14 cellular contexts compared by ENCODE assay signal in genomic region chr12:104175726-104176247, GRCh38.
"Had no signal": no experiment of that assay in that cellular context is flagged by ENCODE, and none has a peak within 500 bp of the region (broad histone marks: within the 10 kb centered on the region; RNA-seq: fewer than 3 reads in every experiment).

No MANE protein-coding gene starts in this region.

- H3K4me3 Mint-ChIP-seq: activated CD4-positive, alpha-beta memory T cell treated with anti-CD3 and anti-CD28 coated beads, Interleukin-2, amount 10 ng/mL, durations not matched to agents 7 days and 5 days; activated naive CD4-positive, alpha-beta T cell treated with anti-CD3 and anti-CD28 coated beads, Interleukin-2, amount 10 ng/mL, durations not matched to agents 7 days and 5 days; naive thymus-derived CD8-positive, alpha-beta T cell had no signal

- ATAC-seq: left colon; mucosa of descending colon; naive thymus-derived CD8-positive, alpha-beta T cell; sciatic nerve had no signal

- H3K27me3 ChIP-seq: cardiac muscle cell, esophagus squamous epithelium had no signal

- H3K4me1 Mint-ChIP-seq: naive thymus-derived CD8-positive, alpha-beta T cell had no signal

- H3K9me3 ChIP-seq: esophagus squamous epithelium, mucosa of descending colon had no signal

- H3K27ac Mint-ChIP-seq: activated CD4-positive, alpha-beta memory T cell treated with anti-CD3 and anti-CD28 coated beads, Interleukin-2, amount 10 ng/mL, durations not matched to agents 7 days and 5 days; activated naive CD4-positive, alpha-beta T cell treated with anti-CD3 and anti-CD28 coated beads, Interleukin-2, amount 10 ng/mL, durations not matched to agents 7 days and 5 days had no signal

- H3K36me3 Mint-ChIP-seq: activated naive CD4-positive, alpha-beta T cell treated with anti-CD3 and anti-CD28 coated beads, Interleukin-2, amount 10 ng/mL, durations not matched to agents 7 days and 5 days; naive thymus-derived CD8-positive, alpha-beta T cell had no signal

- H3K36me3 ChIP-seq: cardiac muscle cell, esophagus squamous epithelium had no signal

- H3K9me3 Mint-ChIP-seq: activated CD4-positive, alpha-beta memory T cell treated with anti-CD3 and anti-CD28 coated beads, Interleukin-2, amount 10 ng/mL, durations not matched to agents 7 days and 5 days; activated naive CD4-positive, alpha-beta T cell treated with anti-CD3 and anti-CD28 coated beads, Interleukin-2, amount 10 ng/mL, durations not matched to agents 7 days and 5 days; naive thymus-derived CD8-positive, alpha-beta T cell had no signal

- H3K27ac ChIP-seq: cardiac muscle cell, VCaP had no signal

- DNase-seq: activated CD4-positive, alpha-beta memory T cell treated with anti-CD3 and anti-CD28 coated beads, Interleukin-2, amount 10 ng/mL, durations not matched to agents 7 days and 5 days; activated naive CD4-positive, alpha-beta T cell treated with anti-CD3 and anti-CD28 coated beads, Interleukin-2, amount 10 ng/mL, durations not matched to agents 7 days and 5 days; esophagus squamous epithelium; foreskin fibroblast; left colon; mammary epithelial cell; mucosa of descending colon; naive thymus-derived CD8-positive, alpha-beta T cell; stimulated activated CD4-positive, alpha-beta T cell treated with anti-CD3 and anti-CD28 coated beads, Interleukin-2, amount 100 ng/mL, for 24 hours; stimulated activated naive CD4-positive, alpha-beta T cell treated with Interleukin-2 at 50 U/mL for 16 hours; T-helper 9 cell had no signal

- H3K4me3 ChIP-seq: cardiac muscle cell, esophagus squamous epithelium, mucosa of descending colon had no signal
